ENCODE assay signal across 1 cellular context in the genomic region with DNA sequence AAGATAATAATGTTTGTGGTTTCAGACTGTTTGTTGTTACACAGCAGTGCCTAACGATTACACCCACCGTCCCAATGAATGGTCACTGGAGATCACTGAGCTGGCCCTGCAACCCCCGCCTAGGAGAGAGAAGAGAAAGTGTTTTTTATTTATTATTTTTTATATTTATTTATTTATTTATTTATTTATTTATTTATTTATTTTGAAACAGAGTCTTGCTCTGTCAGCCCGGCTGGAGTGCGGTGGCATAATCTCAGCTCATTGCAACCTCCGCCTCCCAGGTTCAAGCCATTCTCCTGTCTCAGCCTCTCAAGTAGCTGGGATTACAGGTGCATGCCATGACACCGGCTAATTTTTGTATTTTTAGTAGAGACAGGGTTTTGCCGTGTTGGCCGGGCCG. TPM values are rescaled to one million over a fixed set of nuclear protein-coding genes. Genes with fewer than 3 reads are reported as not detected.
"Had no signal": no experiment of that assay in that cellular context is flagged by ENCODE, and none has a peak within 500 bp of the region (broad histone marks: within the 10 kb centered on the region; RNA-seq: fewer than 3 reads in every experiment).

No MANE protein-coding gene starts in this region.

RNA-seq across cellular contexts. Expression of gene DNER, which starts 43.1 kb away (rescaled TPM):
- total RNA-seq: GM12878 had no signal
